8 cellular contexts compared by ENCODE assay signal in the genomic region with DNA sequence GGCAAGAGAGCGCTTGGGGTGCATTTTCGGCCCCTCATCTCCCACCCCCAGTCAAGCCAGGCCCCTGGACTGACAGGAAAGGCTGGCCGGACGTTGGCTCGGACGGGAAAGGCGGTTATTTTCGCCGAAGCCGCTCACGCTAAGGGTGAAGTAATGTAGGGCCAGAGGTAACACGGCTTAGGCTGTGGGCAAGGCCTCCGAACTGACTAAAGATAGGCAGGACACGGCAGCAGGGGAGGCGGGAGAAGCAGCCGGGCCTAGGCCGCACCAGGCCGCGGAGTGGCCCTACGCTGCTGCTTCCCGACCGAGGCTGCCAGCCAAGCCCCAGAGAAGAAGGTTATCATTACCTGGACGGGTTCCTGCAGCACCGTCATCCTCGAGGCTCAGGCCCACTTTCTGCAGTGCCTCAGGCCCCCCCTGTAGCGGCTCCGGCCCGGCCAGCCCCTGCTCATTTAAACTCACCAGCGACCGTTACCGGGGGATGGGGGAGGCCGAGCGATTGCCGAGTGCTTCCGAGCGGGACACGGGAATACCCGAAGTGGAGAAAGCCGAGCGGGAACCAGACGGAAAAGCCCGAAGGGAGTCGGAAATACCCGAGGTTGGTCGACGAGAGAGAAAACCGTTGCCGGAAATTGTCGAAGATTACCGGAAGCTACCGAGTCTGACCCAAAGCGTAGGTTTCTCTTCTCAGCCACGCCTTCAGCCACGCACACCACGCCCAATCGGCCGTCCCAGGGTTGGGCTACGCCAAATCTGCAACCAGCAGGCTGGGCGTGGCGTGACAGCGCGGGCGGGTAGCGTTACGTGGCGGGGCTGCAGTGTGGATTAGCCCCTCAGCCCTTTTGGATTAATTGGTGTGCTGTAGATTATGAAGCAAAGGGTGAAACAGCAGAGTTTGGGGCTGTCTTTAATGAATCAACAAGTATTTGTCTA. TPM values are rescaled to one million over a fixed set of nuclear protein-coding genes. Genes with fewer than 3 reads are reported as not detected.
DNase-seq lines count a peak whose midpoint lies in the region; ATAC-seq, FAIRE-seq and TF ChIP-seq lines count a peak whose summit lies in the region.

A gene with protein sequence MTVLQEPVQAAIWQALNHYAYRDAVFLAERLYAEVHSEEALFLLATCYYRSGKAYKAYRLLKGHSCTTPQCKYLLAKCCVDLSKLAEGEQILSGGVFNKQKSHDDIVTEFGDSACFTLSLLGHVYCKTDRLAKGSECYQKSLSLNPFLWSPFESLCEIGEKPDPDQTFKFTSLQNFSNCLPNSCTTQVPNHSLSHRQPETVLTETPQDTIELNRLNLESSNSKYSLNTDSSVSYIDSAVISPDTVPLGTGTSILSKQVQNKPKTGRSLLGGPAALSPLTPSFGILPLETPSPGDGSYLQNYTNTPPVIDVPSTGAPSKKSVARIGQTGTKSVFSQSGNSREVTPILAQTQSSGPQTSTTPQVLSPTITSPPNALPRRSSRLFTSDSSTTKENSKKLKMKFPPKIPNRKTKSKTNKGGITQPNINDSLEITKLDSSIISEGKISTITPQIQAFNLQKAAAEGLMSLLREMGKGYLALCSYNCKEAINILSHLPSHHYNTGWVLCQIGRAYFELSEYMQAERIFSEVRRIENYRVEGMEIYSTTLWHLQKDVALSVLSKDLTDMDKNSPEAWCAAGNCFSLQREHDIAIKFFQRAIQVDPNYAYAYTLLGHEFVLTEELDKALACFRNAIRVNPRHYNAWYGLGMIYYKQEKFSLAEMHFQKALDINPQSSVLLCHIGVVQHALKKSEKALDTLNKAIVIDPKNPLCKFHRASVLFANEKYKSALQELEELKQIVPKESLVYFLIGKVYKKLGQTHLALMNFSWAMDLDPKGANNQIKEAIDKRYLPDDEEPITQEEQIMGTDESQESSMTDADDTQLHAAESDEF (minus strand): TSS at position 497 of the 933 bp plus-strand sequence. CDS start 123 bp downstream, at position 374.

- intact Hi-C loops in activated CD4-positive, alpha-beta T cell treated with anti-CD3 and anti-CD28 coated beads for 36 hours (cut with DNase I, micrococcal nuclease) = loop anchor here (1.0 to 10.0 kb wide), 7 partner anchors 15 to 533 kb away; a partner anchor contains a TSS
- intact Hi-C loops in kidney (cut with DNase I) = no loop called here

- peak; percentile 98 for FAIRE-seq in kidney (lab: Jason Lieb, UNC)

- H3K36me3 Mint-ChIP-seq in activated CD4-positive, alpha-beta T cell treated with anti-CD3 and anti-CD28 coated beads for 36 hours (ENCODE audit: low read depth) = peaks cover 11% of the 10 kb centered on the region

- peak within 1 kb of the TSS; percentile 99 to 100 for H3K9ac ChIP-seq in kidney (ENCODE audit: low read length in 2 of 2)

- H3K9me3 Mint-ChIP-seq in activated CD4-positive, alpha-beta T cell treated with anti-CD3 and anti-CD28 coated beads for 36 hours (ENCODE audit: low read depth) = no peaks in the 10 kb centered on the region

- ATAC-seq in HG03442 (IDR thresholded peaks at IDR 0.05; ENCODE audit: unreplicated experiment) = peak; percentile 87
- peak; percentile 97 for ATAC-seq in activated CD4-positive, alpha-beta T cell treated with anti-CD3 and anti-CD28 coated beads for 36 hours

- peak within 1 kb of the TSS; percentile 95 to 98 for H3K27ac ChIP-seq in kidney (ENCODE audit: low read depth in 2 of 2, low read length in 2 of 2)

- H3K36me3 ChIP-seq in kidney (ENCODE audit: control insufficient read depth in 1 of 2, insufficient read depth in 2 of 2, low read length in 2 of 2) = no peaks in the 10 kb centered on the region

- TF ChIP-seq CTCF in choroid plexus epithelial cell (conservative IDR thresholded peaks at IDR 0.05; ENCODE audit: low read depth, low read length) (no peak), kidney (IDR thresholded peaks at IDR 0.05; ENCODE audit: borderline replicate concordance, extremely low read depth, insufficient read depth) (no peak)

- CTCF ChIA-PET in activated CD4-positive, alpha-beta T cell treated with anti-CD3 and anti-CD28 coated beads for 36 hours (lab: Charles Lee) = interaction anchor here (0.6 to 2.5 kb wide), 10 partner anchors 14 to 1842 kb away, joined by 3 to 12 read pairs (median 3); no protein-coding TSS in a partner anchor

- H3K4me1 ChIP-seq in kidney (ENCODE audit: control insufficient read depth in 1 of 2, insufficient read depth in 1 of 2, low read depth in 1 of 2, low read length in 2 of 2) = peaks cover 0 to 8% of the 10 kb centered on the region in 2 donors

- peak within 1 kb of the TSS; percentile 95 for H3K4me3 Mint-ChIP-seq in activated CD4-positive, alpha-beta T cell treated with anti-CD3 and anti-CD28 coated beads for 36 hours

- no peaks in the 10 kb centered on the region for H3K9me3 ChIP-seq in kidney (ENCODE audit: control insufficient read depth in 1 of 2, low read length in 2 of 2)

- POLR2A ChIA-PET in activated CD4-positive, alpha-beta T cell treated with anti-CD3 and anti-CD28 coated beads for 36 hours (lab: Charles Lee) = interaction anchor here (0.5 to 1.0 kb wide), 5 partner anchors 8 to 20 kb away, joined by 3 to 4 read pairs (median 3); a partner anchor contains a TSS

- no peaks in the 10 kb centered on the region for H3K27me3 Mint-ChIP-seq in activated CD4-positive, alpha-beta T cell treated with anti-CD3 and anti-CD28 coated beads for 36 hours

- peaks cover 37% of the 10 kb centered on the region for H3K4me1 Mint-ChIP-seq in activated CD4-positive, alpha-beta T cell treated with anti-CD3 and anti-CD28 coated beads for 36 hours

- DNase-seq in Ammon's horn (ENCODE audit: low spot score) (peak; percentile 98), GM19238 (ENCODE audit: insufficient read length, low spot score) (peak; percentile 88), NCI-H524 (lab: John Stamatoyannopoulos, UW) (peak; percentile 99 to 100), choroid plexus epithelial cell (ENCODE audit: low read depth) (peak; percentile 99), kidney (peak; percentile 99)
- peak; percentile 100 for DNase-seq in activated CD4-positive, alpha-beta T cell treated with anti-CD3 and anti-CD28 coated beads for 36 hours
- DNase-seq in stimulated activated CD4-positive, alpha-beta T cell treated with anti-CD3 and anti-CD28 coated beads, Interleukin-15, amount 100 ng/mL, for 24 hours = peak; percentile 100

- peak within 1 kb of the TSS; percentile 95 for H3K27ac Mint-ChIP-seq in activated CD4-positive, alpha-beta T cell treated with anti-CD3 and anti-CD28 coated beads for 36 hours

- H3K4me3 ChIP-seq in choroid plexus epithelial cell (ENCODE audit: low read depth, low read length) (peak within 1 kb of the TSS; percentile 83), kidney (ENCODE audit: low read length in 2 of 2) (peak within 1 kb of the TSS; percentile 93 to 95)

RNA-seq across cellular contexts. Expression of the gene that starts here (rescaled TPM):
- total RNA-seq in activated CD4-positive, alpha-beta T cell treated with anti-CD3 and anti-CD28 coated beads for 36 hours = 100 to 1,000 TPM; 123 to 166 TPM
- 78.2 TPM for total RNA-seq in kidney
- polyA plus RNA-seq in kidney (ENCODE audit: insufficient read depth, low read depth, low replicate concordance) = 18.2 TPM

Comparison
In these comparisons a context has a peak if more than half of its experiments do, and no peak if none do; other contexts are left out.
1. Peak in every context shown above with its lines: DNase-seq, ATAC-seq, H3K4me3 ChIP-seq and H3K27ac ChIP-seq.